30 cellular contexts compared by ENCODE assay signal in genomic region chr14:100979079-100979478, GRCh38.
"Had no signal": no experiment of that assay in that cellular context is flagged by ENCODE, and none has a peak within 500 bp of the region (broad histone marks: within the 10 kb centered on the region; RNA-seq: fewer than 3 reads in every experiment).

No MANE protein-coding gene starts in this region.

- DNase-seq: activated CD4-positive, alpha-beta memory T cell treated with anti-CD3 and anti-CD28 coated beads, Interleukin-2, amount 10 ng/mL, durations not matched to agents 7 days and 5 days; activated CD4-positive, alpha-beta T cell treated with anti-CD3 and anti-CD28 coated beads for 1 hour; activated CD4-positive, alpha-beta T cell treated with anti-CD3 and anti-CD28 coated beads for 48 hours; activated CD4-positive, CD25-positive, alpha-beta regulatory T cell; activated gamma-delta T cell treated with Interleukin-2 at 50 U/mL for 16 hours; activated naive CD4-positive, alpha-beta T cell treated with anti-CD3 and anti-CD28 coated beads, Interleukin-2, amount 10 ng/mL, durations not matched to agents 7 days and 5 days; activated naive CD8-positive, alpha-beta T cell treated with anti-CD3 and anti-CD28 coated beads, Interleukin-2, amount 50 U/mL, for 24 hours; activated T-cell treated with anti-CD3 and anti-CD28 coated beads, Interleukin-2, amount 50 U/mL, for 1 hour; aorta; NCI-H1105; NCI-H1417 treated with DMSO at 0.1 percent for 48 hours; NCI-H187 treated with DMSO at 0.1 percent for 48 hours; NCI-H2081; NCI-H2171 treated with DMSO at 0.1 percent for 48 hours; NCI-H2227 treated with DMSO at 0.1 percent for 48 hours; NCI-H446; NCI-H510A treated with DMSO at 0.1 percent for 48 hours; NCI-H526 treated with DMSO at 0.1 percent for 48 hours; NCI-H82; PC-9; Right ventricle myocardium superior; SJCRH30; T1000; WERI-Rb-1 had no signal

- H3K9me3 Mint-ChIP-seq: activated CD4-positive, alpha-beta memory T cell treated with anti-CD3 and anti-CD28 coated beads, Interleukin-2, amount 10 ng/mL, durations not matched to agents 7 days and 5 days; activated naive CD4-positive, alpha-beta T cell treated with anti-CD3 and anti-CD28 coated beads, Interleukin-2, amount 10 ng/mL, durations not matched to agents 7 days and 5 days; activated naive CD8-positive, alpha-beta T cell treated with anti-CD3 and anti-CD28 coated beads, Interleukin-2, amount 50 U/mL, for 24 hours; activated T-helper 1 cell treated with anti-CD3 and anti-CD28 coated beads, Interleukin-12 subunit alpha, Interleukin-12 subunit beta, Interleukin-2, Interleukin-4 antibody, amounts not matched to agents 30 ng/mL and 10 ng/mL and 1 ng/mL, durations not matched to agents 14 hours and 24 hours and 36 hours; central memory CD8-positive, alpha-beta T cell had no signal

- H3K4me2 ChIP-seq: PC-9 had no signal

- ATAC-seq: activated naive CD8-positive, alpha-beta T cell treated with anti-CD3 and anti-CD28 coated beads, Interleukin-2, amount 50 U/mL, for 24 hours had no signal

- H3K4me1 Mint-ChIP-seq: activated CD4-positive, alpha-beta memory T cell treated with anti-CD3 and anti-CD28 coated beads, Interleukin-2, amount 10 ng/mL, durations not matched to agents 7 days and 5 days; activated naive CD4-positive, alpha-beta T cell treated with anti-CD3 and anti-CD28 coated beads, Interleukin-2, amount 10 ng/mL, durations not matched to agents 7 days and 5 days; activated naive CD8-positive, alpha-beta T cell treated with anti-CD3 and anti-CD28 coated beads, Interleukin-2, amount 50 U/mL, for 24 hours; central memory CD8-positive, alpha-beta T cell had no signal

- H3K27ac Mint-ChIP-seq: activated CD4-positive, alpha-beta memory T cell treated with anti-CD3 and anti-CD28 coated beads, Interleukin-2, amount 10 ng/mL, durations not matched to agents 7 days and 5 days; activated naive CD4-positive, alpha-beta T cell treated with anti-CD3 and anti-CD28 coated beads, Interleukin-2, amount 10 ng/mL, durations not matched to agents 7 days and 5 days; activated naive CD8-positive, alpha-beta T cell; activated naive CD8-positive, alpha-beta T cell treated with anti-CD3 and anti-CD28 coated beads, Interleukin-2, amount 50 U/mL, for 24 hours; activated T-helper 1 cell treated with anti-CD3 and anti-CD28 coated beads, Interleukin-12 subunit alpha, Interleukin-12 subunit beta, Interleukin-2, Interleukin-4 antibody, amounts not matched to agents 30 ng/mL and 10 ng/mL and 1 ng/mL, durations not matched to agents 14 hours and 24 hours and 36 hours had no signal

- H3K27me3 Mint-ChIP-seq: activated naive CD4-positive, alpha-beta T cell treated with anti-CD3 and anti-CD28 coated beads, Interleukin-2, amount 10 ng/mL, durations not matched to agents 7 days and 5 days had no signal

- H3K36me3 ChIP-seq: cardiac muscle cell, WERI-Rb-1 had no signal

- H3K4me1 ChIP-seq: SJCRH30 had no signal

- H3K4me3 ChIP-seq: cardiac muscle cell, PC-9, SJCRH30, SK-N-MC had no signal

- H2AFZ ChIP-seq: PC-9 had no signal

- H3K4me3 Mint-ChIP-seq: activated CD4-positive, alpha-beta memory T cell treated with anti-CD3 and anti-CD28 coated beads, Interleukin-2, amount 10 ng/mL, durations not matched to agents 7 days and 5 days; activated naive CD4-positive, alpha-beta T cell treated with anti-CD3 and anti-CD28 coated beads, Interleukin-2, amount 10 ng/mL, durations not matched to agents 7 days and 5 days; activated naive CD8-positive, alpha-beta T cell; activated naive CD8-positive, alpha-beta T cell treated with anti-CD3 and anti-CD28 coated beads, Interleukin-2, amount 50 U/mL, for 24 hours; activated T-helper 1 cell treated with anti-CD3 and anti-CD28 coated beads, Interleukin-12 subunit alpha, Interleukin-12 subunit beta, Interleukin-2, Interleukin-4 antibody, amounts not matched to agents 30 ng/mL and 10 ng/mL and 1 ng/mL, durations not matched to agents 14 hours and 24 hours and 36 hours; central memory CD8-positive, alpha-beta T cell had no signal

- H3K9me3 ChIP-seq: SJCRH30 had no signal

- H3K36me3 Mint-ChIP-seq: activated naive CD4-positive, alpha-beta T cell treated with anti-CD3 and anti-CD28 coated beads, Interleukin-2, amount 10 ng/mL, durations not matched to agents 7 days and 5 days; activated naive CD8-positive, alpha-beta T cell had no signal

- H3K27me3 ChIP-seq: cardiac muscle cell, SJCRH30 had no signal

- H3K27ac ChIP-seq: cardiac muscle cell, PC-9, RWPE1, SJCRH30, SK-N-MC, WERI-Rb-1 had no signal
